ENCODE assay signal across 24 cellular contexts in the genomic region with DNA sequence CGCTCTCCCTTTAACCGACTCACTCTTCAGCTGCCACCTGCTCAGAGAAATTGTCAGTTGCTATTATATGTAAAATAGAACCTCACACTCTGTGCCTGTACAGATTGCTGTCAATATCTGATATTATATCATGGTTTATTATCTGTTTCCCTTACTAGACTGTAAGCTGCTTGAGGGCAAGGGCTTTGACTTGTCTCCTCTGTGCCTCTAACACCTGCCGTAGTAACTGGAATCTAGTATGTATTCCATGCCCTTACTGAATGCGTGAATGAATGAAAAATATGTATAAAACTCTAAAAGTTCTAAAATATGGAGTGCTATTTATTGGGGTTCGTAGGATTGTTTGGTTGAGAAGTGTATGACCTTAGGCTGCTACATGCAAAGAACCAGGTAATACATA. TPM values are rescaled to one million over a fixed set of nuclear protein-coding genes. Genes with fewer than 3 reads are reported as not detected.
DNase-seq lines count a peak whose midpoint lies in the region; ATAC-seq and TF ChIP-seq lines count a peak whose summit lies in the region.
"Had no signal": no experiment of that assay in that cellular context is flagged by ENCODE, and none has a peak within 500 bp of the region (broad histone marks: within the 10 kb centered on the region; RNA-seq: fewer than 3 reads in every experiment).

No MANE protein-coding gene starts in this region.

- CTCF ChIA-PET in activated CD8-positive, alpha-beta memory T cell treated with anti-CD3 and anti-CD28 coated beads, Interleukin-2, amount 10 ng/mL, durations not matched to agents 7 days and 5 days (lab: Charles Lee) = interaction anchor here (1.5 to 17.2 kb wide), 5 partner anchors 10 to 114 kb away, joined by 4 to 503 read pairs (median 74); no protein-coding TSS in a partner anchor

- H3K36me3 Mint-ChIP-seq in activated CD8-positive, alpha-beta memory T cell treated with anti-CD3 and anti-CD28 coated beads, Interleukin-2, amount 10 ng/mL, durations not matched to agents 7 days and 5 days = peaks cover 35% of the 10 kb centered on the region
- no peaks in the 10 kb centered on the region for H3K36me3 Mint-ChIP-seq in IgD-negative memory B cell
- H3K36me3 Mint-ChIP-seq in activated naive CD8-positive, alpha-beta T cell = peaks cover 21% of the 10 kb centered on the region

- DNase-seq in activated CD8-positive, alpha-beta memory T cell treated with anti-CD3 and anti-CD28 coated beads, Interleukin-2, amount 10 ng/mL, durations not matched to agents 7 days and 5 days = no peak
- no peak for DNase-seq in activated CD8-positive, alpha-beta memory T cell treated with anti-CD3 and anti-CD28 coated beads, Interleukin-2, amount 50 U/mL, for 48 hours
- DNase-seq in spleen (no peak), anterior cingulate cortex (lab: John Stamatoyannopoulos, UW) (no peak), coronary artery (ENCODE audit: low spot score) (no peak)
- DNase-seq: caudate nucleus, DMS53, H9, NCI-H1436 treated with DMSO at 0.1 percent for 48 hours, NCI-H2171, NCI-H774, nephron progenitor cell, PC-3, uterus had no signal

- H3K27ac ChIP-seq in spleen = peak overlapping the region; percentile 71 to 90 (median 84)
- H3K27ac ChIP-seq in coronary artery = no peak overlapping the region
- H3K27ac ChIP-seq: C4-2B, prostate gland, uterus had no signal

- H3K4me3 ChIP-seq in spleen (no peak overlapping the region), coronary artery (no peak overlapping the region)
- H3K4me3 ChIP-seq: prostate gland, uterus had no signal

- no peaks in the 10 kb centered on the region for H3K36me3 ChIP-seq in spleen
- H3K36me3 ChIP-seq: prostate gland, uterus had no signal

- no peaks in the 10 kb centered on the region for H3K27me3 Mint-ChIP-seq in activated CD8-positive, alpha-beta memory T cell treated with anti-CD3 and anti-CD28 coated beads, Interleukin-2, amount 10 ng/mL, durations not matched to agents 7 days and 5 days
- H3K27me3 Mint-ChIP-seq in IgD-negative memory B cell = no peaks in the 10 kb centered on the region
- no peaks in the 10 kb centered on the region for H3K27me3 Mint-ChIP-seq in activated naive CD8-positive, alpha-beta T cell

- H3K27me3 ChIP-seq in spleen (replicated peaks in 1 of 7) = no peaks in the 10 kb centered on the region
- H3K27me3 ChIP-seq: uterus had no signal

- H3K4me1 Mint-ChIP-seq in activated CD8-positive, alpha-beta memory T cell treated with anti-CD3 and anti-CD28 coated beads, Interleukin-2, amount 10 ng/mL, durations not matched to agents 7 days and 5 days = peaks cover 45% of the 10 kb centered on the region
- peaks cover 40 to 59% (median 49%) of the 10 kb centered on the region in 3 donors for H3K4me1 Mint-ChIP-seq in IgD-negative memory B cell
- peaks cover 48% of the 10 kb centered on the region for H3K4me1 Mint-ChIP-seq in activated naive CD8-positive, alpha-beta T cell (ENCODE audit: low read depth)

- no peaks in the 10 kb centered on the region for H3K9me3 ChIP-seq in spleen
- H3K9me3 ChIP-seq: prostate gland, uterus had no signal

- intact Hi-C loops in spleen (cut with DNase I; ENCODE audit: low total_unique reads) = no loop called here

- H3K9me3 Mint-ChIP-seq in activated CD8-positive, alpha-beta memory T cell treated with anti-CD3 and anti-CD28 coated beads, Interleukin-2, amount 10 ng/mL, durations not matched to agents 7 days and 5 days (ENCODE audit: low read depth) = no peaks in the 10 kb centered on the region
- no peaks in the 10 kb centered on the region for H3K9me3 Mint-ChIP-seq in IgD-negative memory B cell
- no peaks in the 10 kb centered on the region for H3K9me3 Mint-ChIP-seq in activated naive CD8-positive, alpha-beta T cell (ENCODE audit: low read depth)
- H3K9me3 Mint-ChIP-seq: H9, nephron progenitor cell had no signal

- 86 to 96% (median 91%) methylated on average over 5 of the region's 5 CpGs for WGBS in spleen, 5 donors

- ATAC-seq in activated CD8-positive, alpha-beta memory T cell treated with anti-CD3 and anti-CD28 coated beads, Interleukin-2, amount 10 ng/mL, durations not matched to agents 7 days and 5 days = no peak
- ATAC-seq in HG02852 (IDR thresholded peaks at IDR 0.05; ENCODE audit: unreplicated experiment) = no peak
- ATAC-seq: activated CD4-positive, CD25-positive, alpha-beta regulatory T cell treated with anti-CD3 and anti-CD28 coated beads, Interleukin-2, amount 50 U/mL, for 24 hours; PC-3 had no signal

- no peak for TF ChIP-seq POLR2A in spleen (IDR thresholded peaks at IDR 0.05)

- H3K27ac Mint-ChIP-seq in activated CD8-positive, alpha-beta memory T cell treated with anti-CD3 and anti-CD28 coated beads, Interleukin-2, amount 10 ng/mL, durations not matched to agents 7 days and 5 days = peak overlapping the region; percentile 99
- H3K27ac Mint-ChIP-seq in IgD-negative memory B cell = peak overlapping the region in 2 of 3 donors; percentile 97 to 98
- peak overlapping the region; percentile 100 for H3K27ac Mint-ChIP-seq in activated naive CD8-positive, alpha-beta T cell
- H3K27ac Mint-ChIP-seq: H9, nephron progenitor cell had no signal

- peaks cover 0 to 86% (median 46%) of the 10 kb centered on the region in 6 donors for H3K4me1 ChIP-seq in spleen
- H3K4me1 ChIP-seq: prostate gland, uterus had no signal

- TF ChIP-seq CTCF in spleen (IDR thresholded peaks at IDR 0.05 in 8 of 11, conservative IDR thresholded peaks at IDR 0.05 in 3 of 11) = no peak
- no peak for TF ChIP-seq CTCF in coronary artery (IDR thresholded peaks at IDR 0.05)

- peak overlapping the region; percentile 24 for H3K4me3 Mint-ChIP-seq in activated CD8-positive, alpha-beta memory T cell treated with anti-CD3 and anti-CD28 coated beads, Interleukin-2, amount 10 ng/mL, durations not matched to agents 7 days and 5 days
- H3K4me3 Mint-ChIP-seq in IgD-negative memory B cell = peak overlapping the region in 2 of 4 donors; percentile 14 to 21
- H3K4me3 Mint-ChIP-seq in activated naive CD8-positive, alpha-beta T cell = peak overlapping the region; percentile 100
- H3K4me3 Mint-ChIP-seq: H9, nephron progenitor cell had no signal

RNA-seq across cellular contexts. Expression of gene CD69, which starts 1.7 kb away (rescaled TPM):
- total RNA-seq in activated CD8-positive, alpha-beta memory T cell treated with anti-CD3 and anti-CD28 coated beads, Interleukin-2, amount 10 ng/mL, durations not matched to agents 7 days and 5 days = 100 to 1,000 TPM in 1 of 2 experiments, 10 to 100 TPM in 1; 76.0 to 104 TPM
- polyA plus RNA-seq in IgD-negative memory B cell = 177 TPM
- total RNA-seq in spleen = 100 to 1,000 TPM in 1 of 7 donors, 10 to 100 TPM in 6; 29.5 to 123 (median 65.6) TPM
- polyA plus RNA-seq in spleen = 10 to 100 TPM; 49.2 to 71.6 (median 55.1) TPM
- total RNA-seq: A673, frontal cortex, H9, MCF 10A, PC-3 had no signal

RNA-seq across cellular contexts. Expression of gene CLECL1, which starts 29.5 kb away (rescaled TPM):
- total RNA-seq in activated CD8-positive, alpha-beta memory T cell treated with anti-CD3 and anti-CD28 coated beads, Interleukin-2, amount 10 ng/mL, durations not matched to agents 7 days and 5 days = 1 to 10 TPM; 2.2 to 8.8 TPM
- polyA plus RNA-seq in IgD-negative memory B cell (168 TPM), spleen (100 to 1,000 TPM in 1 of 3 donors, 10 to 100 TPM in 2; 24.2 to 103 (median 40.4) TPM)
- 10 to 100 TPM in 6 of 7 donors, 1 to 10 TPM in 1; 6.3 to 18.1 (median 13.2) TPM for total RNA-seq in spleen
- total RNA-seq: A673, frontal cortex, H9, kidney epithelial cell, MCF 10A, PC-3, prostate gland had no signal

Comparison
In these comparisons a context has a peak if more than half of its experiments do, and no peak if none do; other contexts are left out.
1. H3K27ac ChIP-seq: peak in spleen (8 of 8); none in coronary artery (0 of 2).
2. Peak in every context shown above with its lines, with median percentiles within 50 percentile points of each other: H3K27ac Mint-ChIP-seq.